Comparison of ENCODE assay signal across 20 cellular contexts in genomic region chr2:53455094-53455493, GRCh38.
"Had no signal": no experiment of that assay in that cellular context is flagged by ENCODE, and none has a peak within 500 bp of the region (broad histone marks: within the 10 kb centered on the region; RNA-seq: fewer than 3 reads in every experiment).

No MANE protein-coding gene starts in this region.

- H3K4me1 Mint-ChIP-seq: activated B cell treated with CpG ODN at 0.5 μM for 24 hours; naive B cell; stimulated activated naive CD8-positive, alpha-beta T cell treated with anti-CD3 and anti-CD28 coated beads, Interleukin-15, amount 100 ng/mL, for 72 hours had no signal

- H3K9me3 Mint-ChIP-seq: activated B cell treated with CpG ODN at 0.5 μM for 24 hours; activated CD8-positive, alpha-beta T cell treated with anti-CD3 and anti-CD28 coated beads for 36 hours had no signal

- H3K4me3 ChIP-seq: neural progenitor cell, ovary, sigmoid colon, thoracic aorta, vagina had no signal

- H3K36me3 ChIP-seq: neural progenitor cell, ovary, sigmoid colon, thoracic aorta, vagina had no signal

- H3K4me1 ChIP-seq: neural progenitor cell, vagina had no signal

- H3K27ac ChIP-seq: neural progenitor cell, ovary, sigmoid colon, thoracic aorta, vagina had no signal

- H2AFZ ChIP-seq: neural progenitor cell had no signal

- DNase-seq: activated B cell treated with CpG ODN at 0.5 μM for 24 hours; activated CD4-positive, alpha-beta T cell treated with anti-CD3 and anti-CD28 coated beads for 48 hours; activated CD8-positive, alpha-beta T cell treated with anti-CD3 and anti-CD28 coated beads for 36 hours; activated effector memory CD4-positive, alpha-beta T cell treated with anti-CD3 and anti-CD28 coated beads, Interleukin-2, amount 50 U/mL, for 16 hours; activated T-cell treated with anti-CD3 and anti-CD28 coated beads, Interleukin-2, amount 50 U/mL, for 48 hours; caudate nucleus; foreskin melanocyte; left cardiac atrium; naive B cell; ovary; sigmoid colon; stimulated activated CD4-positive, alpha-beta T cell treated with anti-CD3 and anti-CD28 coated beads, Interleukin-1b, Interleukin-23, amount 100 ng/mL, for 48 hours; stimulated activated naive CD8-positive, alpha-beta T cell treated with anti-CD3 and anti-CD28 coated beads, Interleukin-15, amount 100 ng/mL, for 72 hours; T-helper 2 cell had no signal

- H3K9me3 ChIP-seq: ovary, sigmoid colon, thoracic aorta, vagina had no signal

- FAIRE-seq: colon, TTC549 had no signal

- H3K27me3 Mint-ChIP-seq: activated B cell treated with CpG ODN at 0.5 μM for 24 hours; activated CD8-positive, alpha-beta T cell treated with anti-CD3 and anti-CD28 coated beads for 36 hours; stimulated activated naive CD8-positive, alpha-beta T cell treated with anti-CD3 and anti-CD28 coated beads, Interleukin-15, amount 100 ng/mL, for 72 hours had no signal

- H3K27me3 ChIP-seq: neural progenitor cell, ovary, sigmoid colon, vagina had no signal

- H3K36me3 Mint-ChIP-seq: activated naive CD4-positive, alpha-beta T cell treated with anti-CD3 and anti-CD28 coated beads, Interleukin-2, amount 50 U/mL, for 72 hours; naive B cell; neural progenitor cell had no signal

- H3K27ac Mint-ChIP-seq: activated B cell treated with CpG ODN at 0.5 μM for 24 hours; activated CD8-positive, alpha-beta T cell treated with anti-CD3 and anti-CD28 coated beads for 36 hours; activated naive CD4-positive, alpha-beta T cell treated with anti-CD3 and anti-CD28 coated beads, Interleukin-2, amount 50 U/mL, for 72 hours; naive B cell; neural progenitor cell; stimulated activated naive CD8-positive, alpha-beta T cell treated with anti-CD3 and anti-CD28 coated beads, Interleukin-15, amount 100 ng/mL, for 72 hours had no signal

- H3K9ac ChIP-seq: neural progenitor cell had no signal

- H3K4me3 Mint-ChIP-seq: activated B cell treated with CpG ODN at 0.5 μM for 24 hours; activated CD8-positive, alpha-beta T cell treated with anti-CD3 and anti-CD28 coated beads for 36 hours; naive B cell; neural progenitor cell; stimulated activated naive CD8-positive, alpha-beta T cell treated with anti-CD3 and anti-CD28 coated beads, Interleukin-15, amount 100 ng/mL, for 72 hours had no signal

- H3K4me2 ChIP-seq: neural progenitor cell had no signal
